Comparison of ENCODE assay signal across 8 cellular contexts in genomic region chrX:46758956-46759644, GRCh38. TPM values are rescaled to one million over a fixed set of nuclear protein-coding genes. Genes with fewer than 3 reads are reported as not detected.
DNase-seq lines count a peak whose midpoint lies in the region; ATAC-seq and TF ChIP-seq lines count a peak whose summit lies in the region.

TSS of gene SLC9A7 (minus strand) at chrX:46759118. CDS start at chrX:46759029, 89 bp downstream.

- intact Hi-C loops in T-helper 2 cell treated with Interferon-gamma antibody and Interleukin-4, amounts not matched to agents 100 ng/mL and 5 ng/mL, for 36 hours (cut with micrococcal nuclease), result loop anchor here (1.0 to 5.0 kb wide), 5 partner anchors 33 to 219 kb away; partner anchors contain the start of gene RP2
- intact Hi-C loops in sciatic nerve (cut with DNase I), result loop anchor here (10.0 kb wide), 1 partner anchor 276 kb away; no protein-coding TSS in a partner anchor

- no peaks in the 10 kb centered on the region for H3K4me1 ChIP-seq in hepatocyte (ENCODE audit: insufficient read depth)

- H3K9me3 ChIP-seq in hepatocyte (ENCODE audit: low read depth), result no peaks in the 10 kb centered on the region

- H3K9me2 ChIP-seq in hepatocyte (replicated peaks; ENCODE audit: insufficient read depth), result no peaks in the 10 kb centered on the region

- peak within 1 kb of the TSS; percentile 78 for H3K4me2 ChIP-seq in hepatocyte

- H4K20me1 ChIP-seq in hepatocyte (ENCODE audit: insufficient read depth, poor library complexity, severe bottlenecking), result no peaks in the 10 kb centered on the region

- no peaks in the 10 kb centered on the region for H3K36me3 ChIP-seq in hepatocyte (replicated peaks; ENCODE audit: insufficient read depth, low read depth)

- H3K27ac ChIP-seq in hepatocyte, result no peak within 1 kb of the TSS

- peak within 1 kb of the TSS; percentile 39 for H3K4me3 ChIP-seq in hepatocyte

- H2AFZ ChIP-seq in hepatocyte, result peak within 1 kb of the TSS; percentile 42

- DNase-seq in NCI-H1417 treated with DMSO at 0.1 percent for 48 hours (lab: John Stamatoyannopoulos, UW) (peak; percentile 58), anterior cingulate cortex (lab: John Stamatoyannopoulos, UW) (peak in 55 of 58 donors; percentile 1 to 67 (median 32)), hepatocyte (ENCODE audit: low spot score) (peak; percentile 76), sciatic nerve (ENCODE audit: low spot score) (peak; percentile 86), HPDE6-E6E7 (ENCODE audit: extremely low spot score) (no peak)

- ATAC-seq in GM18498 (IDR thresholded peaks at IDR 0.05; ENCODE audit: unreplicated experiment) (peak; percentile 71), HG02763 (IDR thresholded peaks at IDR 0.05; ENCODE audit: unreplicated experiment) (peak; percentile 59), sciatic nerve (peak; percentile 86)

- no peaks in the 10 kb centered on the region for H3K27me3 ChIP-seq in hepatocyte

- TF ChIP-seq CTCF in hepatocyte (IDR thresholded peaks at IDR 0.05; ENCODE audit: poor library complexity), result peak; percentile 68

- 27% methylated on average over 28 of the region's 85 CpGs for WGBS in hepatocyte (ENCODE audit: low lambda C conversion rate, missing lambda C conversion rate)

- no peaks in the 10 kb centered on the region for H3K79me2 ChIP-seq in hepatocyte

RNA-seq across cellular contexts. Expression of gene SLC9A7, which starts in this region (rescaled TPM):
- total RNA-seq in T-helper 2 cell treated with Interferon-gamma antibody and Interleukin-4, amounts not matched to agents 100 ng/mL and 5 ng/mL, for 36 hours, result 20.3 and 22.5 TPM in 2 replicates
- total RNA-seq in hepatocyte (7.7 and 8.1 TPM in 2 replicates), sciatic nerve (6.5 TPM)
- polyA plus RNA-seq in hepatocyte, result 2.0 and 3.6 TPM in 2 replicates
